Comparison of ENCODE assay signal across 23 cellular contexts in the genomic region with DNA sequence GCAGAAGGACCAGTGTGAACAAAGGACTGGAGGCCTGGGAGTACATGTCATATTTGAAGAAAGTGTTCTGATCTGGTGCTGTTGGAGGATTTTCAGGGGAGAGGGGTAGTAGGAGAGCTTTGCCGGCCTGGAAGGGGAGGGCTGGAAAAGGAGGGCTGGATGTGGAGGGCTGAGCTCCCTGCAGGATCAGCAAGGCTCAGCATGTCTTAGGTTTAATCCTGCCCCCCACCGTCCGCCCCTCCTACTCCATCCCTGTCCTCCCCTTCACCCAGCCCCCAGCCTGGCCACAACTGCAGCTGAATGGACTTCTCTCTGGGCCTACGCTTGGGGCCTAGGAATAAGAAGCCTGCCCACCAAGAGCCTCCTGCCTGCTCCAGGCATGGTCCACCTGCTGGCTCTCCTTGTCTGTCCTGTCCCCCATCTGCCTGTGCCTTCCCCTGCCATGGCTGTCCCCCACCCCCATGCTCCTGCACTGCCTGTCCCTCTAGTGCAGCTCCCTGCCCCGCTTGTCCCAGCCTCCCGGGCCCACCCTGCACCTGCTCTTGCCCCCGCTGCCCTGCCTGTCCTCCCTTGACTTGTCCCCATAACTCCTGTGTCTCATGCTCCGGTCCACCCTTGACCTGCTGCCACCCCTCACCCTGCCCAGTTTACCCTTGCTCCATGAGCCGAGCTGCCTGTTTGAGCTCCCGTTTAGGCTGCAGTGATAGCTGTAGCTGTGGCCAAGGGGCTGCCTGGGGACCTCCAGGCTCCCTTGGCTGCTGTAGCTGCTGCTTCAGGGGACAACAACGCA. TPM values are rescaled to one million over a fixed set of nuclear protein-coding genes. Genes with fewer than 3 reads are reported as not detected.
DNase-seq lines count a peak whose midpoint lies in the region; ATAC-seq and TF ChIP-seq lines count a peak whose summit lies in the region.
"Had no signal": no experiment of that assay in that cellular context is flagged by ENCODE, and none has a peak within 500 bp of the region (broad histone marks: within the 10 kb centered on the region; RNA-seq: fewer than 3 reads in every experiment).

No MANE protein-coding gene starts in this region.

- intact Hi-C loops in ovary (cut with DNase I) = no loop called here
- intact Hi-C loops in natural killer cell (cut with micrococcal nuclease) = no loop called here

- no peaks in the 10 kb centered on the region for H3K79me2 ChIP-seq in GM23338 (replicated peaks; ENCODE audit: insufficient read depth)
- no peaks in the 10 kb centered on the region for H3K79me2 ChIP-seq in smooth muscle cell (ENCODE audit: low read depth)

- H3K9ac ChIP-seq in smooth muscle cell (ENCODE audit: low read depth) = no peak overlapping the region

- H3K4me1 Mint-ChIP-seq in GM23338 (peaks cover 43% of the 10 kb centered on the region), T-helper 17 cell (peaks cover 49% of the 10 kb centered on the region), natural killer cell (peaks cover 1 to 2% of the 10 kb centered on the region in 2 donors)
- H3K4me1 Mint-ChIP-seq in stimulated activated memory B cell treated with anti-CD40 and anti-IgM and Interleukin-4, amounts not matched to agents 10 μg/mL and 1 μg/mL and 100 μg/mL, for 72 hours = peaks cover 38% of the 10 kb centered on the region

- peak overlapping the region; percentile 62; the same call in 1 of the 2 replicates for H3K4me2 ChIP-seq in GM23338
- no peak overlapping the region for H3K4me2 ChIP-seq in smooth muscle cell

- H2AFZ ChIP-seq in GM23338 = peak overlapping the region; percentile 78
- H2AFZ ChIP-seq in smooth muscle cell (ENCODE audit: low read depth) = no peak overlapping the region

- H3K9me3 ChIP-seq in T-helper 17 cell (ENCODE audit: control insufficient read depth, low read length, poor library complexity, severe bottlenecking) = no peaks in the 10 kb centered on the region
- H3K9me3 ChIP-seq in ovary = no peaks in the 10 kb centered on the region
- H3K9me3 ChIP-seq in smooth muscle cell (replicated peaks; ENCODE audit: low read depth) = no peaks in the 10 kb centered on the region
- H3K9me3 ChIP-seq: Caco-2, heart left ventricle, psoas muscle, spleen, thoracic aorta had no signal

- H3K27ac ChIP-seq in GM23338 (ENCODE audit: low read depth) = no peak overlapping the region
- H3K27ac ChIP-seq in ovary = no peak overlapping the region
- no peak overlapping the region for H3K27ac ChIP-seq in smooth muscle cell (ENCODE audit: low read depth)
- H3K27ac ChIP-seq: heart left ventricle, psoas muscle, spleen, thoracic aorta had no signal

- H3K4me1 ChIP-seq in GM23338 (ENCODE audit: insufficient read depth) = peaks cover 28% of the 10 kb centered on the region
- no peaks in the 10 kb centered on the region for H3K4me1 ChIP-seq in ovary (ENCODE audit: insufficient read depth)
- H3K4me1 ChIP-seq in smooth muscle cell (ENCODE audit: low read depth) = peaks cover 4% of the 10 kb centered on the region
- H3K4me1 ChIP-seq: Caco-2, heart left ventricle, psoas muscle had no signal

- DNase-seq in GM23338 (ENCODE audit: low spot score) (peak; percentile 38), T-helper 17 cell (no peak), islet precursor cell (peak; percentile 56), ovary (no peak), natural killer cell (no peak), smooth muscle cell (lab: John Stamatoyannopoulos, UW; ENCODE audit: unreplicated experiment) (no peak)
- DNase-seq: activated CD4-positive, alpha-beta T cell treated with anti-CD3 and anti-CD28 coated beads, Interleukin-2, amount 50 U/mL, for 48 hours; activated naive CD4-positive, alpha-beta T cell treated with anti-CD3 and anti-CD28 coated beads, Interleukin-2, amount 10 ng/mL, durations not matched to agents 7 days and 5 days; Caco-2; heart left ventricle; naive B cell; NCI-H1436 treated with DMSO at 0.1 percent for 48 hours; NCI-H2171; NCI-H526; OCI-M1; spleen; stimulated activated CD8-positive, alpha-beta memory T cell treated with anti-CD3 and anti-CD28 coated beads, Interleukin-4, amount 100 ng/mL, for 48 hours; T-helper 1 cell had no signal

- no peaks in the 10 kb centered on the region for H3K27me3 ChIP-seq in GM23338 (ENCODE audit: insufficient read depth)
- no peaks in the 10 kb centered on the region for H3K27me3 ChIP-seq in ovary
- H3K27me3 ChIP-seq in smooth muscle cell (ENCODE audit: low read depth) = no peaks in the 10 kb centered on the region
- H3K27me3 ChIP-seq: heart left ventricle had no signal

- H3K27me3 Mint-ChIP-seq in GM23338 (ENCODE audit: insufficient read depth, low read depth, poor library complexity) = peaks cover 11% of the 10 kb centered on the region
- peaks cover 9% of the 10 kb centered on the region for H3K27me3 Mint-ChIP-seq in T-helper 17 cell
- H3K27me3 Mint-ChIP-seq in stimulated activated memory B cell treated with anti-CD40 and anti-IgM and Interleukin-4, amounts not matched to agents 10 μg/mL and 1 μg/mL and 100 μg/mL, for 72 hours = no peaks in the 10 kb centered on the region
- peaks cover 8 to 15% of the 10 kb centered on the region in 2 donors for H3K27me3 Mint-ChIP-seq in natural killer cell (ENCODE audit: low read depth in 2 of 2)

- H3K4me3 Mint-ChIP-seq in GM23338 (peak overlapping the region; percentile 22; the same call in 1 of the 3 replicates), T-helper 17 cell (no peak overlapping the region), natural killer cell (no peak overlapping the region)
- H3K4me3 Mint-ChIP-seq in stimulated activated memory B cell treated with anti-CD40 and anti-IgM and Interleukin-4, amounts not matched to agents 10 μg/mL and 1 μg/mL and 100 μg/mL, for 72 hours = no peak overlapping the region
- H3K4me3 Mint-ChIP-seq: activated naive CD4-positive, alpha-beta T cell treated with anti-CD3 and anti-CD28 coated beads, Interleukin-2, amount 10 ng/mL, durations not matched to agents 7 days and 5 days had no signal

- H3F3A ChIP-seq in GM23338 (replicated peaks; ENCODE audit: low read depth) (no peaks in the 10 kb centered on the region), smooth muscle cell (ENCODE audit: low read depth) (no peaks in the 10 kb centered on the region)

- no peaks in the 10 kb centered on the region for H3K36me3 ChIP-seq in GM23338 (ENCODE audit: insufficient read depth)
- H3K36me3 ChIP-seq in ovary = no peaks in the 10 kb centered on the region
- H3K36me3 ChIP-seq in smooth muscle cell (ENCODE audit: low read depth) = no peaks in the 10 kb centered on the region
- H3K36me3 ChIP-seq: heart left ventricle, spleen, thoracic aorta had no signal

- H3K27ac Mint-ChIP-seq in GM23338 (peak overlapping the region; percentile 51; the same call in 1 of the 2 replicates), T-helper 17 cell (peak overlapping the region; percentile 29), natural killer cell (no peak overlapping the region)
- peak overlapping the region; percentile 7 for H3K27ac Mint-ChIP-seq in stimulated activated memory B cell treated with anti-CD40 and anti-IgM and Interleukin-4, amounts not matched to agents 10 μg/mL and 1 μg/mL and 100 μg/mL, for 72 hours
- H3K27ac Mint-ChIP-seq: activated naive CD4-positive, alpha-beta T cell treated with anti-CD3 and anti-CD28 coated beads, Interleukin-2, amount 10 ng/mL, durations not matched to agents 7 days and 5 days had no signal

- TF ChIP-seq CTCF in GM23338 (conservative IDR thresholded peaks at IDR 0.05; ENCODE audit: low read depth in 2 of 2) = no peak
- no peak for TF ChIP-seq CTCF in ovary (IDR thresholded peaks at IDR 0.05)
- TF ChIP-seq CTCF in natural killer cell (IDR thresholded peaks at IDR 0.05) = no peak
- no peak for TF ChIP-seq CTCF in smooth muscle cell (IDR thresholded peaks at IDR 0.05; ENCODE audit: borderline replicate concordance, insufficient read depth, poor library complexity, severe bottlenecking)

- 55 to 57% (median 57%) methylated on average over 11 of the region's 11 CpGs for WGBS in ovary, 3 donors
- WGBS in smooth muscle cell (ENCODE audit: low lambda C conversion rate) = 59% methylated on average over 11 of the region's 11 CpGs

- no peaks in the 10 kb centered on the region for H3K9me2 ChIP-seq in GM23338 (ENCODE audit: insufficient read depth)

- peaks cover 2% of the 10 kb centered on the region; the same call in 1 of the 3 replicates for H3K9me3 Mint-ChIP-seq in GM23338
- no peaks in the 10 kb centered on the region for H3K9me3 Mint-ChIP-seq in stimulated activated memory B cell treated with anti-CD40 and anti-IgM and Interleukin-4, amounts not matched to agents 10 μg/mL and 1 μg/mL and 100 μg/mL, for 72 hours
- no peaks in the 10 kb centered on the region for H3K9me3 Mint-ChIP-seq in natural killer cell
- H3K9me3 Mint-ChIP-seq: activated naive CD4-positive, alpha-beta T cell treated with anti-CD3 and anti-CD28 coated beads, Interleukin-2, amount 10 ng/mL, durations not matched to agents 7 days and 5 days; naive B cell had no signal

- ATAC-seq in GM23338 = peak; percentile 85
- ATAC-seq in T-helper 17 cell = no peak
- peak; percentile 47 for ATAC-seq in stimulated activated memory B cell treated with anti-CD40 and anti-IgM and Interleukin-4, amounts not matched to agents 10 μg/mL and 1 μg/mL and 100 μg/mL, for 72 hours
- ATAC-seq in natural killer cell = no peak
- ATAC-seq: psoas muscle had no signal

- TF ChIP-seq POLR2A in ovary (IDR thresholded peaks at IDR 0.05) = no peak

- H4K20me1 ChIP-seq in GM23338 (replicated peaks; ENCODE audit: insufficient read depth) (no peaks in the 10 kb centered on the region), smooth muscle cell (ENCODE audit: low read depth) (no peaks in the 10 kb centered on the region)

- no peak for TF ChIP-seq EP300 in ovary (IDR thresholded peaks at IDR 0.05)

- H3K4me3 ChIP-seq in GM23338 (no peak overlapping the region), ovary (no peak overlapping the region), smooth muscle cell (no peak overlapping the region)
- H3K4me3 ChIP-seq: heart left ventricle, psoas muscle, spleen, thoracic aorta had no signal

- no peaks in the 10 kb centered on the region; the same call in 2 of the 3 replicates for H3K36me3 Mint-ChIP-seq in GM23338 (ENCODE audit: low read depth)
- H3K36me3 Mint-ChIP-seq in T-helper 17 cell (ENCODE audit: low read depth) = peaks cover 7% of the 10 kb centered on the region
- no peaks in the 10 kb centered on the region for H3K36me3 Mint-ChIP-seq in stimulated activated memory B cell treated with anti-CD40 and anti-IgM and Interleukin-4, amounts not matched to agents 10 μg/mL and 1 μg/mL and 100 μg/mL, for 72 hours
- no peaks in the 10 kb centered on the region for H3K36me3 Mint-ChIP-seq in natural killer cell
- H3K36me3 Mint-ChIP-seq: activated naive CD4-positive, alpha-beta T cell treated with anti-CD3 and anti-CD28 coated beads, Interleukin-2, amount 10 ng/mL, durations not matched to agents 7 days and 5 days; naive B cell had no signal

RNA-seq across cellular contexts. Expression of a gene that starts 9.8 kb away (rescaled TPM):
- 39.3 and 50.2 TPM in 2 replicates for total RNA-seq in GM23338 (2014; rRNA removed; shearing (Covaris generic))
- 16.4 and 18.5 TPM in 2 replicates for polyA plus RNA-seq in GM23338 (2016; fragmentation: Nextera tagmentation; extraction: Ambion mirVana)
- 10 to 100 TPM; 57.6 to 57.8 TPM for total RNA-seq in T-helper 17 cell
- total RNA-seq in ovary = 10 to 100 TPM in 6 of 7 donors, 1 to 10 TPM in 1; 8.7 to 37.0 (median 31.7) TPM
- polyA plus RNA-seq in ovary = 10 to 100 TPM; 18.8 to 22.0 TPM
- 10 to 100 TPM; 24.0 to 30.6 (median 27.5) TPM for total RNA-seq in natural killer cell
- total RNA-seq in smooth muscle cell = 19.9 and 21.8 TPM in 2 replicates
- polyA plus RNA-seq in smooth muscle cell = 31.3 and 32.9 TPM in 2 replicates

RNA-seq across cellular contexts. Expression of a gene that starts 26.3 kb away (rescaled TPM):
- total RNA-seq in GM23338 (2014; rRNA removed; shearing (Covaris generic)) = 39.6 and 56.5 TPM in 2 replicates
- polyA plus RNA-seq in GM23338 (2016; fragmentation: Nextera tagmentation; extraction: Ambion mirVana) = 12.7 and 13.2 TPM in 2 replicates
- total RNA-seq in T-helper 17 cell = under 1 TPM; 0.30 to 0.83 TPM
- 1 to 10 TPM in 1 of 7 donors, under 1 TPM in 6; 0.11 to 1.6 (median 0.24) TPM for total RNA-seq in ovary
- polyA plus RNA-seq in ovary = under 1 TPM; 0.37 to 0.40 TPM
- 1 to 10 TPM; 1.9 to 5.8 (median 3.1) TPM for total RNA-seq in natural killer cell
- total RNA-seq in smooth muscle cell = 3.1 and 4.7 TPM in 2 replicates
- 2.0 and 3.5 TPM in 2 replicates for polyA plus RNA-seq in smooth muscle cell

RNA-seq across cellular contexts. Expression of a gene that starts 34.8 kb away (rescaled TPM):
- total RNA-seq in GM23338 (2014; rRNA removed; shearing (Covaris generic)) = 0.39 TPM in 1 of 2 replicates, not detected in the other
- polyA plus RNA-seq in GM23338 (2016; fragmentation: Nextera tagmentation; extraction: Ambion mirVana) (0.32 and 0.43 TPM in 2 replicates), ovary (1 to 10 TPM in 1 of 2 donors, under 1 TPM in 1; 0.45 to 3.1 TPM), smooth muscle cell (1.5 TPM in 1 of 2 replicates, not detected in the other)
- total RNA-seq in T-helper 17 cell (100 to 1,000 TPM; 306 to 367 TPM), ovary (1 to 10 TPM in 6 of 7 donors, under 1 TPM in 1; 0.96 to 2.9 (median 1.7) TPM), natural killer cell (100 to 1,000 TPM; 329 to 441 (median 439) TPM), smooth muscle cell (5.8 TPM in 1 of 2 replicates, not detected in the other)
- total RNA-seq: lung microvascular endothelial cell, M059J had no signal

RNA-seq across cellular contexts. Expression of a gene that starts 53.5 kb away (rescaled TPM):
- 199 and 225 TPM in 2 replicates for total RNA-seq in GM23338 (2014; rRNA removed; shearing (Covaris generic))
- 567 and 586 TPM in 2 replicates for polyA plus RNA-seq in GM23338 (2016; fragmentation: Nextera tagmentation; extraction: Ambion mirVana)
- 100 to 1,000 TPM; 566 to 600 TPM for total RNA-seq in T-helper 17 cell
- total RNA-seq in ovary = 1,000 to 10,000 TPM in 2 of 7 donors, 100 to 1,000 TPM in 5; 603 to 1,792 (median 728) TPM
- 1,000 to 10,000 TPM; 1,635 to 1,700 TPM for polyA plus RNA-seq in ovary
- total RNA-seq in natural killer cell = 100 to 1,000 TPM; 365 to 450 (median 439) TPM
- total RNA-seq in smooth muscle cell = 416 and 464 TPM in 2 replicates
- polyA plus RNA-seq in smooth muscle cell = 523 and 540 TPM in 2 replicates

RNA-seq across cellular contexts. Expression of a gene that starts 57.7 kb away (rescaled TPM):
- total RNA-seq in GM23338 (2014; rRNA removed; shearing (Covaris generic)) = 65.0 and 66.5 TPM in 2 replicates
- polyA plus RNA-seq in GM23338 (2016; fragmentation: Nextera tagmentation; extraction: Ambion mirVana) (94.2 and 100.0 TPM in 2 replicates), ovary (10 to 100 TPM; 29.9 to 75.5 TPM), smooth muscle cell (56.9 and 60.9 TPM in 2 replicates)
- total RNA-seq in T-helper 17 cell (10 to 100 TPM; 30.6 to 32.5 TPM), ovary (10 to 100 TPM; 45.3 to 80.3 (median 57.8) TPM), natural killer cell (10 to 100 TPM; 22.8 to 30.6 (median 28.1) TPM), smooth muscle cell (30.8 and 39.1 TPM in 2 replicates)

Comparison
In these comparisons a context has a peak if more than half of its experiments do, and no peak if none do; other contexts are left out.
1. ATAC-seq: peak in GM23338 (single experiment) and stimulated activated memory B cell treated with anti-CD40 and anti-IgM and Interleukin-4, amounts not matched to agents 10 μg/mL and 1 μg/mL and 100 μg/mL, for 72 hours (single experiment); none in T-helper 17 cell (single experiment) and natural killer cell (0 of 3).
2. DNase-seq: peak in GM23338 (single experiment) and islet precursor cell (single experiment); none in T-helper 17 cell (0 of 3), ovary (0 of 5), natural killer cell (single experiment) and smooth muscle cell (single experiment).
3. H3K27ac Mint-ChIP-seq: peak in GM23338 (single experiment), T-helper 17 cell (single experiment) and stimulated activated memory B cell treated with anti-CD40 and anti-IgM and Interleukin-4, amounts not matched to agents 10 μg/mL and 1 μg/mL and 100 μg/mL, for 72 hours (single experiment); none in natural killer cell (0 of 2).
4. RNA of a gene that starts 34.8 kb away (total RNA-seq): 329 to 441 TPM in natural killer cell and 306 to 367 TPM in T-helper 17 cell; 5.8 TPM in smooth muscle cell, 0.96 to 2.9 TPM in ovary and 0.39 TPM in GM23338; every median in the first group is over 10 times any median in the second.